In genomic region chr14:58426819-58427288, GRCh38 we compare ENCODE assay signal across 9 cellular contexts. TPM values are rescaled to one million over a fixed set of nuclear protein-coding genes. Genes with fewer than 3 reads are reported as not detected.
A peak's percentile ranks its signal among the peaks of the same experiment; 100 is the strongest.
DNase-seq lines count a peak whose midpoint lies in the region; ATAC-seq and TF ChIP-seq lines count a peak whose summit lies in the region.
"Had no signal": no experiment of that assay in that cellular context is flagged by ENCODE, and none has a peak within 500 bp of the region (broad histone marks: within the 10 kb centered on the region; RNA-seq: fewer than 3 reads in every experiment).

No MANE protein-coding gene starts in this region.

- peaks cover 51% of the 10 kb centered on the region for H3K4me1 Mint-ChIP-seq in activated T-cell treated with anti-CD3 and anti-CD28 coated beads, Interleukin-2, amount 50 U/mL, for 72 hours (ENCODE audit: low read depth)

- H3K9me3 ChIP-seq in HUES48 (ENCODE audit: control insufficient read depth, insufficient read depth, low read length) = no peaks in the 10 kb centered on the region
- H3K9me3 ChIP-seq in PC-9 (ENCODE audit: insufficient read depth, low read depth) = no peaks in the 10 kb centered on the region
- no peaks in the 10 kb centered on the region for H3K9me3 ChIP-seq in neural cell (ENCODE audit: low read length)
- H3K9me3 ChIP-seq in stomach smooth muscle (ENCODE audit: control insufficient read depth in 2 of 2, low read length in 2 of 2) = no peaks in the 10 kb centered on the region

- peaks cover 23% of the 10 kb centered on the region; the same call in 1 of the 2 replicates for H3F3A ChIP-seq in PC-9 (ENCODE audit: insufficient read depth, low read depth)
- H3F3A ChIP-seq in neural cell (ENCODE audit: insufficient read depth, low read length, poor library complexity, severe bottlenecking) = no peaks in the 10 kb centered on the region

- no peaks in the 10 kb centered on the region for H3K27me3 Mint-ChIP-seq in activated T-cell treated with anti-CD3 and anti-CD28 coated beads, Interleukin-2, amount 50 U/mL, for 72 hours (ENCODE audit: low read depth)

- H3K36me3 ChIP-seq in HUES48 (ENCODE audit: control insufficient read depth, insufficient read depth, low read length) (peaks cover 38% of the 10 kb centered on the region), PC-9 (ENCODE audit: low read depth) (peaks cover 15% of the 10 kb centered on the region), neural cell (ENCODE audit: insufficient read depth, low read length) (no peaks in the 10 kb centered on the region), stomach smooth muscle (ENCODE audit: control insufficient read depth in 2 of 2, insufficient read depth in 2 of 2, low read length in 2 of 2) (peaks cover 0 to 4% of the 10 kb centered on the region in 2 donors)

- no peak for TF ChIP-seq RAD21 in neural cell (conservative IDR thresholded peaks at IDR 0.05)

- BruUV-seq in PC-9 (replicated peaks; lab: Mats Ljungman, UMichigan) = no TSS peak

- POLR2A ChIA-PET in PC-9 (lab: Charles Lee; ENCODE audit: unreplicated experiment) = no interaction called here

- no peaks in the 10 kb centered on the region for H4K20me1 ChIP-seq in PC-9 (ENCODE audit: insufficient read depth)
- H4K20me1 ChIP-seq in neural cell (ENCODE audit: insufficient read depth) = no peaks in the 10 kb centered on the region

- H3K36me3 Mint-ChIP-seq in activated T-cell treated with anti-CD3 and anti-CD28 coated beads, Interleukin-2, amount 50 U/mL, for 72 hours (ENCODE audit: insufficient read depth in 2 of 2) = peaks cover 5% of the 10 kb centered on the region in 2 donors

- no peak for TF ChIP-seq CTCF in PC-9 (conservative IDR thresholded peaks at IDR 0.05)
- no peak for TF ChIP-seq CTCF in fibroblast of mammary gland (conservative IDR thresholded peaks at IDR 0.05; ENCODE audit: control insufficient read depth, insufficient read depth, low read depth, low read length)
- no peak for TF ChIP-seq CTCF in neural cell (IDR thresholded peaks at IDR 0.05; ENCODE audit: poor library complexity, severe bottlenecking)

- H3K9me2 ChIP-seq in PC-9 (ENCODE audit: insufficient read depth) (no peaks in the 10 kb centered on the region), neural cell (ENCODE audit: insufficient read depth, low read length) (no peaks in the 10 kb centered on the region)

- H2AFZ ChIP-seq in PC-9 (peak overlapping the region; percentile 97), neural cell (ENCODE audit: low read depth, low read length) (peak overlapping the region; percentile 99)

- H3K27ac ChIP-seq in HUES48 (ENCODE audit: low read depth, low read length) = peak overlapping the region; percentile 83
- H3K27ac ChIP-seq in PC-9 = peak overlapping the region; percentile 80
- H3K27ac ChIP-seq in neural cell (ENCODE audit: low read length) = peak overlapping the region; percentile 96
- peak overlapping the region; percentile 91 for H3K27ac ChIP-seq in stomach smooth muscle (ENCODE audit: low read length)

- TF ChIP-seq EP300 in neural cell (conservative IDR thresholded peaks at IDR 0.05; ENCODE audit: poor library complexity, severe bottlenecking) = no peak

- H3K4me2 ChIP-seq in PC-9 = peak overlapping the region; percentile 90
- H3K4me2 ChIP-seq in neural cell (ENCODE audit: low read length) = peak overlapping the region; percentile 75

- H3K4me1 ChIP-seq in HUES48 (ENCODE audit: control insufficient read depth, insufficient read depth, low read length) = 0 out of 2 replicates have a peak, but pooled peaks cover 4% of the 10 kb centered on the region
- H3K4me1 ChIP-seq in PC-9 (replicated peaks; ENCODE audit: insufficient read depth) = peaks cover 22% of the 10 kb centered on the region
- peaks cover 4% of the 10 kb centered on the region for H3K4me1 ChIP-seq in stomach smooth muscle (ENCODE audit: control insufficient read depth, insufficient read depth, low read length)

- CTCF ChIA-PET in PC-9 (lab: Charles Lee) = no interaction called here

- H3K27me3 ChIP-seq in HUES48 (ENCODE audit: control insufficient read depth, insufficient read depth, low read length) (no peaks in the 10 kb centered on the region), PC-9 (ENCODE audit: insufficient read depth, low read depth) (no peaks in the 10 kb centered on the region), neural cell (ENCODE audit: insufficient read depth, low read depth, low read length) (no peaks in the 10 kb centered on the region), stomach smooth muscle (ENCODE audit: control insufficient read depth in 1 of 2, insufficient read depth in 2 of 2, low read length in 2 of 2) (no peaks in the 10 kb centered on the region)

- H3K4me3 Mint-ChIP-seq in activated T-cell treated with anti-CD3 and anti-CD28 coated beads, Interleukin-2, amount 50 U/mL, for 72 hours = peak overlapping the region; percentile 84 to 96

- ATAC-seq in GM19372 (IDR thresholded peaks at IDR 0.05; ENCODE audit: low read depth, unreplicated experiment) = peak; percentile 36
- ATAC-seq in activated T-cell treated with anti-CD3 and anti-CD28 coated beads, Interleukin-2, amount 50 U/mL, for 72 hours (replicated peaks in 1 of 2) = peak; percentile 13 to 27

- H3K27ac Mint-ChIP-seq in activated T-cell treated with anti-CD3 and anti-CD28 coated beads, Interleukin-2, amount 50 U/mL, for 72 hours = peak overlapping the region; percentile 100

- peak overlapping the region; percentile 87 for H3K9ac ChIP-seq in HUES48 (ENCODE audit: low read depth, low read length)
- H3K9ac ChIP-seq in neural cell (ENCODE audit: low read length) = peak overlapping the region; percentile 89
- H3K9ac ChIP-seq in stomach smooth muscle (ENCODE audit: low read length in 2 of 2) = peak overlapping the region; percentile 96 to 99

- intact Hi-C loops in PC-9 (cut with micrococcal nuclease; ENCODE audit: unreplicated experiment) = loop anchor here (1.0 kb wide), 1 partner anchor 130 kb away; no protein-coding TSS in a partner anchor

- no peaks in the 10 kb centered on the region for H3K9me3 Mint-ChIP-seq in activated T-cell treated with anti-CD3 and anti-CD28 coated beads, Interleukin-2, amount 50 U/mL, for 72 hours

- DNase-seq in C1 segment of cervical spinal cord (lab: John Stamatoyannopoulos, UW) (peak in 12 of 14 donors; percentile 31 to 80 (median 65)), PC-9 (peak; percentile 37 to 53), fibroblast of mammary gland (ENCODE audit: low read depth) (peak; percentile 68)
- peak; percentile 55 to 70 for DNase-seq in activated T-cell treated with anti-CD3 and anti-CD28 coated beads, Interleukin-2, amount 50 U/mL, for 72 hours

- H3K79me2 ChIP-seq in PC-9 (ENCODE audit: low read depth) (peaks cover 50% of the 10 kb centered on the region), neural cell (replicated peaks; ENCODE audit: insufficient read depth, low read length) (peaks cover 27% of the 10 kb centered on the region)

- H3K4me3 ChIP-seq in HUES48 (ENCODE audit: low read depth, low read length) (peak overlapping the region; percentile 95), PC-9 (peak overlapping the region; percentile 90), fibroblast of mammary gland (ENCODE audit: control insufficient read depth, low read depth, low read length) (peak overlapping the region; percentile 80), neural cell (ENCODE audit: low read length) (peak overlapping the region; percentile 92), stomach smooth muscle (ENCODE audit: low read length in 2 of 2) (peak overlapping the region; percentile 91 to 99)

TF ChIP-seq in neural cell, 6 proteins besides CTCF, POLR2A, EP300 and RAD21:
- TF ChIP-seq MXI1 (conservative IDR thresholded peaks at IDR 0.05; ENCODE audit: poor library complexity, severe bottlenecking) (peak; percentile 97), SMC3 (conservative IDR thresholded peaks at IDR 0.05; ENCODE audit: poor library complexity) (no peak), TAF1 (IDR thresholded peaks at IDR 0.05; ENCODE audit: low read depth) (no peak), POLR2AphosphoS5 (IDR thresholded peaks at IDR 0.05) (peak; percentile 73)

RNA-seq across cellular contexts. Expression of gene TIMM9, which starts 0.5 kb away (rescaled TPM):
- total RNA-seq in PC-9 (2021) = 37.0 and 42.7 TPM in 2 replicates
- 10 to 100 TPM; 70.6 to 93.5 TPM for total RNA-seq in activated T-cell treated with anti-CD3 and anti-CD28 coated beads, Interleukin-2, amount 50 U/mL, for 72 hours
- 48.3 and 51.1 TPM in 2 replicates for polyA plus RNA-seq in neural cell
- polyA minus RNA-seq in neural cell = 24.1 and 34.8 TPM in 2 replicates

RNA-seq across cellular contexts. Expression of gene KIAA0586, which starts 0.7 kb away (rescaled TPM):
- total RNA-seq in PC-9 (2021) = 13.2 and 20.4 TPM in 2 replicates
- 10 to 100 TPM; 44.7 to 53.9 TPM for total RNA-seq in activated T-cell treated with anti-CD3 and anti-CD28 coated beads, Interleukin-2, amount 50 U/mL, for 72 hours
- 8.0 and 10.3 TPM in 2 replicates for polyA plus RNA-seq in neural cell
- polyA minus RNA-seq in neural cell = 43.6 and 44.8 TPM in 2 replicates

RNA-seq across cellular contexts. Expression of gene TOMM20L, which starts 31.1 kb away (rescaled TPM):
- not detected in 2 replicates for total RNA-seq in PC-9 (2021)
- total RNA-seq in activated T-cell treated with anti-CD3 and anti-CD28 coated beads, Interleukin-2, amount 50 U/mL, for 72 hours = not detected
- polyA plus RNA-seq in neural cell = not detected in 2 replicates
- polyA minus RNA-seq in neural cell = not detected in 2 replicates
- total RNA-seq: T-helper 2 cell treated with Interferon-gamma antibody and Interleukin-4, amounts not matched to agents 100 ng/mL and 5 ng/mL, for 36 hours had no signal

Comparison
In these comparisons a context has a peak if more than half of its experiments do, and no peak if none do; other contexts are left out.
1. Peak in every context shown above with its lines: DNase-seq, ATAC-seq, H3K4me3 ChIP-seq and H3K27ac ChIP-seq.